ENCODE assay signal across 1 cellular context in the genomic region with DNA sequence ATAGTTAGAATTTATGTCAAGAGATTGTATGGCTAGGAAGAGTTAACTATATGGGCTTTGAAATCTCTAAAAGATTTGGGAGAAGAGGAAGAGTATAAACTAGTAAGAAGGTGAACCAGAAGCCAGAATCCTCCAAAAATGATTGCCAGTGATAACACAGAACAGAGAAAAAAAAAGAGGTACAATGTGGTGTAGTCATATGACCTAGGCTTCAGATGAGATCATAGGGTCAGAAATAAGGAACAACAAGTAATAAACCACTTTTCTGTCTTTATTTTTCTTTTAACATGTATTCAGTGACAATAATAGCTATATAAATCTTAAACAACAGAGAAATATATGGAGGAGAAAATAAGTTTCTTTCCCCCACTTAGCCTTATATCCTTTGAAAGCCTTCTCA.
TF ChIP-seq lines count a peak whose summit lies in the region.

No MANE protein-coding gene starts in this region.

TF ChIP-seq in GM12878, 131 proteins besides CTCF, POLR2A, EP300 and RAD21:
- TF ChIP-seq KDM1A (IDR thresholded peaks at IDR 0.05; ENCODE audit: borderline replicate concordance) (no peak), NR2F1 (conservative IDR thresholded peaks at IDR 0.05) (peak; percentile 19; the same call in 1 of the 2 replicates), RB1 (IDR thresholded peaks at IDR 0.05; ENCODE audit: borderline replicate concordance) (no peak), SMAD5 (IDR thresholded peaks at IDR 0.05; ENCODE audit: low read depth) (no peak), ATF7 (IDR thresholded peaks at IDR 0.05; ENCODE audit: low read depth) (peak; percentile 80), MYB (IDR thresholded peaks at IDR 0.05; ENCODE audit: borderline replicate concordance, low read depth, low read length) (no peak), ZNF384 (IDR thresholded peaks at IDR 0.05; ENCODE audit: borderline replicate concordance, low read depth, low read length) (peak; percentile 36; the same call in 1 of the 2 replicates), RAD51 (IDR thresholded peaks at IDR 0.05) (peak; percentile 73), BCL11A (IDR thresholded peaks at IDR 0.05; ENCODE audit: low read depth, low read length) (no peak)
TF ChIP-seq in GM12878: peak in this region for 4.
